15 cellular contexts compared by ENCODE assay signal in the genomic region with DNA sequence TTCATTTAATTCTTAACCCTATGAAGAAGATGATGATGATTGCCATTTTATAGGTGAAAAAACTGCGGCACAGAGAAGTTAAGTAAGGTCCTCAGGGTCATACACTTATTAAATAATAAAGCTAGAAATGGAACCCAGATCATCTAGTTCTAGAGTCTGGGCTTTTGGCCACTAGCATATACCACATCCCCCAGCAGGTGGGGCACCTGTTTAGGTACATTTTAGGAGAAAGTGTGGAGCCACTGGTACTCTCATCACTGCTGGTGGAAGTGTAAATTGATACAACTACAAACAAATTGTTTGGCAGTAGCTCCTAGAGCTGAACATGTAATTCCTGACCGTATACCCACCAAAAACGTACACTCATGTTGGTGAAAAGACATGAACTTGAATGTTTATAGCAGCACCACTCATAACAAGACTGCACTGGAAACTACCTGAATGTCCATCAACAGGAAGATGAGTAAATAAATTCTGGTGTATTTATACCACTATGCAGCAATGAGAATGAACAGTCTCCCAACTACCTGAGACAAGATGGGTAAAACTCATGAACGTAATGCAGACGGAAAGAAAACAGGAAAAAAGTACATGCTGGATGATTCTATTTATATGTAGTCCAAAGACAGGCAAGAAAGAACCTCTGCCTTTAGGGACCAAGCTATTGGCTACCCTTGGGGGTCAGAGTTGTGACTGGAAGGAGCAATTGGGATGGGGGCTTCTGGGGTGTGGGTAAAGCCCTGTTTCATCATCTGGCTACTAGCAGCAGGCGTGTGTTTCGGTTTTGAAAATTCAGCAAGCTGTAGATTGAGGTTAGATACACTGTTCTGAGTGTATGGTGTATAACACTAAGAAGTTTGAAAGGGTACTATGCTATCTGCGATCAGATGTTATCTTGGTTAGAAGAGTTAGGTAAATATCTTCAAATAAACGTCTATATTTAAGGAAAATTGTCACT.
DNase-seq lines count a peak whose midpoint lies in the region; ATAC-seq and TF ChIP-seq lines count a peak whose summit lies in the region.
"Had no signal": no experiment of that assay in that cellular context is flagged by ENCODE, and none has a peak within 500 bp of the region (broad histone marks: within the 10 kb centered on the region; RNA-seq: fewer than 3 reads in every experiment).

No MANE protein-coding gene starts in this region.

- peaks cover 14% of the 10 kb centered on the region for H3K4me1 Mint-ChIP-seq in T-helper 2 cell treated with Interferon-gamma antibody and Interleukin-4, amounts not matched to agents 5 μg/mL and 100 μg/mL, for 36 hours (ENCODE audit: low read depth)

- no peaks in the 10 kb centered on the region for H3K4me1 ChIP-seq in smooth muscle cell (ENCODE audit: low read depth)
- H3K4me1 ChIP-seq: adrenal gland, lower lobe of right lung, suprapubic skin had no signal

- no peak for DNase-seq in GM12864 (ENCODE audit: low read depth)
- DNase-seq in T-helper 2 cell treated with Interferon-gamma antibody and Interleukin-4, amounts not matched to agents 5 μg/mL and 100 μg/mL, for 36 hours (ENCODE audit: low spot score) = no peak
- DNase-seq in stimulated activated CD4-positive, alpha-beta T cell treated with anti-CD3 and anti-CD28 coated beads, Interleukin-2, amount 100 ng/mL, for 48 hours = no peak
- no peak for DNase-seq in NCI-H2227 (lab: John Stamatoyannopoulos, UW; ENCODE audit: unreplicated experiment)
- DNase-seq in smooth muscle cell (lab: John Stamatoyannopoulos, UW; ENCODE audit: unreplicated experiment) = no peak
- no peak for DNase-seq in stimulated activated CD8-positive, alpha-beta memory T cell treated with anti-CD3 and anti-CD28 coated beads, Interleukin-4, amount 100 ng/mL, for 48 hours
- DNase-seq: adrenal gland; C1 segment of cervical spinal cord; HCEC 1CT; NCI-H1436; stimulated activated CD4-positive, alpha-beta T cell treated with anti-CD3 and anti-CD28 coated beads, Interleukin-4, amount 100 ng/mL, for 4 hours had no signal

- H3K9ac ChIP-seq in smooth muscle cell (ENCODE audit: low read depth) = no peak overlapping the region

- H3K4me3 Mint-ChIP-seq in T-helper 2 cell treated with Interferon-gamma antibody and Interleukin-4, amounts not matched to agents 5 μg/mL and 100 μg/mL, for 36 hours = peak overlapping the region; percentile 55

- ATAC-seq in GM18907 (IDR thresholded peaks at IDR 0.05; ENCODE audit: unreplicated experiment) = peak; percentile 67
- ATAC-seq in HG02759 (IDR thresholded peaks at IDR 0.05; ENCODE audit: unreplicated experiment) = peak; percentile 64

- H3K27ac Mint-ChIP-seq in T-helper 2 cell treated with Interferon-gamma antibody and Interleukin-4, amounts not matched to agents 5 μg/mL and 100 μg/mL, for 36 hours = peak overlapping the region; percentile 84

- H2AFZ ChIP-seq in smooth muscle cell (ENCODE audit: low read depth) = no peak overlapping the region

- H3K79me2 ChIP-seq in smooth muscle cell (ENCODE audit: low read depth) = no peaks in the 10 kb centered on the region

- TF ChIP-seq CTCF in GM12864 (IDR thresholded peaks at IDR 0.05; ENCODE audit: low read depth, low read length, missing control alignments) (peak; percentile 28), smooth muscle cell (IDR thresholded peaks at IDR 0.05; ENCODE audit: borderline replicate concordance, insufficient read depth, poor library complexity, severe bottlenecking) (no peak)

- H3K4me3 ChIP-seq in GM12864 (ENCODE audit: low read depth, low read length) (peak overlapping the region; percentile 30; the same call in 1 of the 2 replicates), smooth muscle cell (no peak overlapping the region)
- H3K4me3 ChIP-seq: adrenal gland, lower lobe of right lung, suprapubic skin had no signal

- no peaks in the 10 kb centered on the region for H3F3A ChIP-seq in smooth muscle cell (ENCODE audit: low read depth)

- 80% methylated on average over 9 of the region's 9 CpGs for WGBS in smooth muscle cell (ENCODE audit: low lambda C conversion rate)

- H3K9me3 ChIP-seq in smooth muscle cell (replicated peaks; ENCODE audit: low read depth) = no peaks in the 10 kb centered on the region
- H3K9me3 ChIP-seq: adrenal gland, lower lobe of right lung, suprapubic skin had no signal

- H3K36me3 Mint-ChIP-seq in T-helper 2 cell treated with Interferon-gamma antibody and Interleukin-4, amounts not matched to agents 5 μg/mL and 100 μg/mL, for 36 hours (ENCODE audit: low read depth) = no peaks in the 10 kb centered on the region

- H3K36me3 ChIP-seq in smooth muscle cell (ENCODE audit: low read depth) = no peaks in the 10 kb centered on the region
- H3K36me3 ChIP-seq: adrenal gland, lower lobe of right lung, suprapubic skin had no signal

- H3K4me2 ChIP-seq in smooth muscle cell = no peak overlapping the region

- no peaks in the 10 kb centered on the region for H3K27me3 Mint-ChIP-seq in T-helper 2 cell treated with Interferon-gamma antibody and Interleukin-4, amounts not matched to agents 5 μg/mL and 100 μg/mL, for 36 hours (ENCODE audit: low read depth)

- H3K27ac ChIP-seq in smooth muscle cell (ENCODE audit: low read depth) = no peak overlapping the region
- H3K27ac ChIP-seq: adrenal gland, lower lobe of right lung, suprapubic skin had no signal

- H4K20me1 ChIP-seq in smooth muscle cell (ENCODE audit: low read depth) = no peaks in the 10 kb centered on the region

- no peaks in the 10 kb centered on the region for H3K9me3 Mint-ChIP-seq in T-helper 2 cell treated with Interferon-gamma antibody and Interleukin-4, amounts not matched to agents 5 μg/mL and 100 μg/mL, for 36 hours

- no peaks in the 10 kb centered on the region for H3K27me3 ChIP-seq in smooth muscle cell (ENCODE audit: low read depth)
- H3K27me3 ChIP-seq: suprapubic skin had no signal
